ENCODE assay signal across 2 cellular contexts in the genomic region with DNA sequence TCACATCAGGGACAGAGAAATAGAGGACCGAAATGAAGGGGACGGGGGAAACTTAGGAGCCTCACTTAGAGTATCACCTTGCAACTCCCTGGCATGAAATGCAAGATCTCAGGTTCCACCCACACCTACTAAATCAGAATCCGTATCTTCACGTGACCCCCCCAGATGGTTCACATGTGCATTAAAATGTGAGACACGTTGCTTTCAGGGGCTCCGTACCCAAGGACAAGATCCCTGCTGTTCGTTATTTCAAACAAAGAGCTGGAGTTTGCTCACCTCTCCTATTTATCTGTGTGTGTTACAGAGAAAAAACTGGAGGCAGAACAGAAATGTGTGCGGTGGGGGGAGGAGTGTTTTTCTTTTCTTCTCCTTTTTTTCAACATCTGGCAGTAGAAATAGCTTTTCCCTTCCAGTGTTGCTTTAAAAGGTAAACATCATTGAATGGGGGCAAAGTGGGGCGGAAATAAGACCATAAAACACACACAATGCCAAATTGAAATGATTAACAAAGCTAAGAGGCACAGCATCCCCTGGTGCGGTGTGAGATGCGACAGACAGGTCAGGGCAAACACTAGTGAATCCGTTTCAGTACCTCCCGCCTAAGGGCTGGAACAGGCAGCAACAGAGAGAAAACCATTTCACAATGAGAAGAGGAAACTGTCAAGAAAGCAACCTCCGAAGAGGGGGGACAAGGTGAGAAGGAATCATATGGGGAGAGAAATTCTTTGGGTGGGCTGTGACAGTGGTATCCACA.
TF ChIP-seq lines count a peak whose summit lies in the region.

No MANE protein-coding gene starts in this region.

TF ChIP-seq in SK-N-SH, 30 proteins besides CTCF, POLR2A, EP300 and RAD21 (continued from another document):
- TF ChIP-seq RFX5 (IDR thresholded peaks at IDR 0.05; ENCODE audit: low read length) (no peak), FOXJ3 (CRISPR knock-in tag; IDR thresholded peaks at IDR 0.05) (no peak), TAF1 (IDR thresholded peaks at IDR 0.05; ENCODE audit: borderline replicate concordance, low read depth, low read length) (no peak), NFIC (IDR thresholded peaks at IDR 0.05; ENCODE audit: borderline replicate concordance) (no peak)
- TF ChIP-seq, protein P1, sequence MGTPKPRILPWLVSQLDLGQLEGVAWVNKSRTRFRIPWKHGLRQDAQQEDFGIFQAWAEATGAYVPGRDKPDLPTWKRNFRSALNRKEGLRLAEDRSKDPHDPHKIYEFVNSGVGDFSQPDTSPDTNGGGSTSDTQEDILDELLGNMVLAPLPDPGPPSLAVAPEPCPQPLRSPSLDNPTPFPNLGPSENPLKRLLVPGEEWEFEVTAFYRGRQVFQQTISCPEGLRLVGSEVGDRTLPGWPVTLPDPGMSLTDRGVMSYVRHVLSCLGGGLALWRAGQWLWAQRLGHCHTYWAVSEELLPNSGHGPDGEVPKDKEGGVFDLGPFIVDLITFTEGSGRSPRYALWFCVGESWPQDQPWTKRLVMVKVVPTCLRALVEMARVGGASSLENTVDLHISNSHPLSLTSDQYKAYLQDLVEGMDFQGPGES (IDR thresholded peaks at IDR 0.05; ENCODE audit: low read depth, low read length), result no peak
TF ChIP-seq in SK-N-SH: peak in this region for 0.

TF ChIP-seq in SK-N-SH treated with all-trans-retinoic acid at 6 μM for 48 hours, 23 proteins besides CTCF, POLR2A, EP300 and RAD21 (continued from another document):
- TF ChIP-seq BACH2 (CRISPR knock-in tag; IDR thresholded peaks at IDR 0.05; ENCODE audit: borderline replicate concordance), result no peak
- TF ChIP-seq, protein P2, sequence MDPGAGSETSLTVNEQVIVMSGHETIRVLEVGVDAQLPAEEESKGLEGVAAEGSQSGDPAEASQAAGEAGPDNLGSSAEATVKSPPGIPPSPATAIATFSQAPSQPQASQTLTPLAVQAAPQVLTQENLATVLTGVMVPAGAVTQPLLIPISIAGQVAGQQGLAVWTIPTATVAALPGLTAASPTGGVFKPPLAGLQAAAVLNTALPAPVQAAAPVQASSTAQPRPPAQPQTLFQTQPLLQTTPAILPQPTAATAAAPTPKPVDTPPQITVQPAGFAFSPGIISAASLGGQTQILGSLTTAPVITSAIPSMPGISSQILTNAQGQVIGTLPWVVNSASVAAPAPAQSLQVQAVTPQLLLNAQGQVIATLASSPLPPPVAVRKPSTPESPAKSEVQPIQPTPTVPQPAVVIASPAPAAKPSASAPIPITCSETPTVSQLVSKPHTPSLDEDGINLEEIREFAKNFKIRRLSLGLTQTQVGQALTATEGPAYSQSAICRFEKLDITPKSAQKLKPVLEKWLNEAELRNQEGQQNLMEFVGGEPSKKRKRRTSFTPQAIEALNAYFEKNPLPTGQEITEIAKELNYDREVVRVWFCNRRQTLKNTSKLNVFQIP (CRISPR knock-in tag; IDR thresholded peaks at IDR 0.05; ENCODE audit: borderline replicate concordance, low read depth), result no peak
- no peak for TF ChIP-seq ZFP3 (CRISPR knock-in tag; IDR thresholded peaks at IDR 0.05)
- no peak for TF ChIP-seq PPARA (CRISPR knock-in tag; IDR thresholded peaks at IDR 0.05; ENCODE audit: borderline replicate concordance)
TF ChIP-seq in SK-N-SH treated with all-trans-retinoic acid at 6 μM for 48 hours: peak in this region for 0.
